15 cellular contexts compared by ENCODE assay signal in genomic region chr20:52180167-52180840, GRCh38.
"Had no signal": no experiment of that assay in that cellular context is flagged by ENCODE, and none has a peak within 500 bp of the region (broad histone marks: within the 10 kb centered on the region; RNA-seq: fewer than 3 reads in every experiment).

No MANE protein-coding gene starts in this region.

- H3K27me3 Mint-ChIP-seq: activated naive CD4-positive, alpha-beta T cell treated with anti-CD3 and anti-CD28 coated beads, Interleukin-2, amount 50 U/mL, for 24 hours; brain; type B pancreatic cell had no signal

- H3K27ac ChIP-seq: epithelial cell of prostate, hepatocyte, left ventricle myocardium inferior had no signal

- H3K4me1 ChIP-seq: left ventricle myocardium inferior had no signal

- H3K4me2 ChIP-seq: hepatocyte had no signal

- H3K9me3 ChIP-seq: left ventricle myocardium inferior had no signal

- H3K4me3 Mint-ChIP-seq: activated naive CD4-positive, alpha-beta T cell treated with anti-CD3 and anti-CD28 coated beads, Interleukin-2, amount 50 U/mL, for 24 hours; brain; type B pancreatic cell had no signal

- H3K79me2 ChIP-seq: hepatocyte had no signal

- ATAC-seq: right cardiac atrium had no signal

- DNase-seq: activated CD4-positive, CD25-positive, alpha-beta regulatory T cell; amygdala; effector memory CD4-positive, alpha-beta T cell; kidney; left ventricle myocardium inferior; mesenchymal stem cell; posterior cingulate gyrus; right cardiac atrium; small intestine had no signal

- H3K27ac Mint-ChIP-seq: activated naive CD4-positive, alpha-beta T cell treated with anti-CD3 and anti-CD28 coated beads, Interleukin-2, amount 50 U/mL, for 24 hours; type B pancreatic cell had no signal

- H3K9me3 Mint-ChIP-seq: activated naive CD4-positive, alpha-beta T cell treated with anti-CD3 and anti-CD28 coated beads, Interleukin-2, amount 50 U/mL, for 24 hours; activated T-helper 2 cell treated with anti-CD3 and anti-CD28 coated beads, Interferon-gamma antibody, Interleukin-2, Interleukin-4, amounts not matched to agents 10 μg/mL and 5 μg/mL and 100 μg/mL, durations not matched to agents 14 hours and 24 hours and 36 hours; brain; type B pancreatic cell had no signal

- H2AFZ ChIP-seq: hepatocyte had no signal

- H3K27me3 ChIP-seq: hepatocyte had no signal

- H3K4me1 Mint-ChIP-seq: brain had no signal

- H3K4me3 ChIP-seq: hepatocyte, left ventricle myocardium inferior had no signal
